ENCODE assay signal across 2 cellular contexts in genomic region chr3:10763817-10764313, GRCh38.
TF ChIP-seq lines count a peak whose summit lies in the region.

No MANE protein-coding gene starts in this region.

TF ChIP-seq in HEK293, 187 proteins besides CTCF, POLR2A, EP300 and RAD21:
- 0 out of 2 replicates have a peak, but pooled peaks have one; percentile 25 for TF ChIP-seq ZFP3 (tag by site-specific recombination; IDR thresholded peaks at IDR 0.05; ENCODE audit: low read depth)
- no peak for TF ChIP-seq ZIC2 (tag by site-specific recombination; IDR thresholded peaks at IDR 0.05)
TF ChIP-seq in HEK293: peak in this region for 1.

TF ChIP-seq in K562, 482 proteins besides CTCF, POLR2A, EP300 and RAD21:
- TF ChIP-seq ZNF124 (CRISPR knock-in tag; IDR thresholded peaks at IDR 0.05) (no peak), ZNF274 (IDR thresholded peaks at IDR 0.05; ENCODE audit: borderline replicate concordance, low read depth, low read length) (no peak), ZFP30 (CRISPR knock-in tag; IDR thresholded peaks at IDR 0.05; ENCODE audit: borderline replicate concordance) (no peak), ZKSCAN1 (IDR thresholded peaks at IDR 0.05; ENCODE audit: low read depth, low read length) (peak; percentile 62; the same call in 1 of the 2 replicates), SMAD3 (CRISPR knock-in tag; conservative IDR thresholded peaks at IDR 0.05) (no peak), RFX1 (IDR thresholded peaks at IDR 0.05) (no peak), ZNF23 (CRISPR knock-in tag; IDR thresholded peaks at IDR 0.05) (no peak)
